In the genomic region with DNA sequence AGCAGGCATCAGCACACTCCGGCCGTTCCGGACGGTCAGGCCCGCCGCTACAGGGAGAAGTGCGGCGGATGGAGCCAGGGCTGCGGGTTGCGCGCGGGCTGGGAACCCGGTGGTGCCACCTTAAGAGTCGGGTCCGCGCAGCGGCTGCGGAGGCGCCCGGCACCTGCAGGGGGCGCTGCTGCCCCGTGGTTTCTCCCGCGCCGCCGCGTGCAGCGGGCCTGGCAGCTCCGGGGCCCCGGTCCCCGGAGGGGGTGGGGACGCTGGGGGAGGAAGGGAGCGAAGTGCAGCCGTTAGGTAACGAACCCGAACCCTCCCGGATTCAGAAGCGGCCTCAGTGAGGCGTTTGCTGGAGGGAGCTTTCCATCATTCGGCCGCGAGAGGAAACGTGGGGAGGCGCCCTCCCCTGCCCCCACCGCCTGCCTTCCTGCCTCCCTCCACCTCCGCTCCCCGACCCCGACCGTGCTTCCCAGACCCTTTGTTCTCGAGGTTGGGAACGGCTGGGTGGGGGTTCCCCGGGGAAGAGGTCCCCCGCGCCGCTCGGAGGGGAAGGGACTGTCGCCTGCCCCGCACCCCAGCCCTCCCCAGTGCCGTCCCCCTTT, we compare ENCODE assay signal across 8 cellular contexts. TPM values are rescaled to one million over a fixed set of nuclear protein-coding genes. Genes with fewer than 3 reads are reported as not detected.
DNase-seq lines count a peak whose midpoint lies in the region; ATAC-seq and TF ChIP-seq lines count a peak whose summit lies in the region.

No MANE protein-coding gene starts in this region.

- peak overlapping the region; percentile 93 for H3K4me3 Mint-ChIP-seq in neural progenitor cell

- no peaks in the 10 kb centered on the region for H3K9me3 Mint-ChIP-seq in neural progenitor cell

- H3K4me3 ChIP-seq in foreskin fibroblast (ENCODE audit: low read depth in 1 of 2, low read length in 2 of 2): peak overlapping the region; percentile 83 to 90
- H3K4me3 ChIP-seq in neural progenitor cell: peak overlapping the region; percentile 67

- peaks cover 74% of the 10 kb centered on the region for H3F3A ChIP-seq in neural progenitor cell (ENCODE audit: low read depth)

- peaks cover 47% of the 10 kb centered on the region for H3K4me1 Mint-ChIP-seq in neural progenitor cell

- H3K79me2 ChIP-seq in neural progenitor cell (ENCODE audit: low read depth): peaks cover 97% of the 10 kb centered on the region

- no peaks in the 10 kb centered on the region for H3K36me3 Mint-ChIP-seq in neural progenitor cell

- H3K36me3 ChIP-seq in neural progenitor cell: no peaks in the 10 kb centered on the region

- peak overlapping the region; percentile 86 for H3K27ac Mint-ChIP-seq in neural progenitor cell

- TF ChIP-seq CTCF in foreskin fibroblast (IDR thresholded peaks at IDR 0.05; ENCODE audit: low read depth, low read length): peak; percentile 73
- peak; percentile 98 for TF ChIP-seq CTCF in neural progenitor cell (IDR thresholded peaks at IDR 0.05)

- H3K9ac ChIP-seq in neural progenitor cell: peak overlapping the region; percentile 74

- no peaks in the 10 kb centered on the region for H3K9me3 ChIP-seq in neural progenitor cell (ENCODE audit: low read depth)

- H3K27me3 ChIP-seq in neural progenitor cell: peaks cover 9% of the 10 kb centered on the region

- ATAC-seq in GM21381 (IDR thresholded peaks at IDR 0.05; ENCODE audit: unreplicated experiment): peak; percentile 68

- peaks cover 28% of the 10 kb centered on the region for H3K4me1 ChIP-seq in neural progenitor cell

- H3K27me3 Mint-ChIP-seq in neural progenitor cell (ENCODE audit: insufficient read depth, low read depth): peaks cover 2% of the 10 kb centered on the region

- DNase-seq in DMS53 treated with DMSO at 0.1 percent for 48 hours (lab: John Stamatoyannopoulos, UW; ENCODE audit: unreplicated experiment) (peak; percentile 73), HUDEP-2 (lab: John Stamatoyannopoulos, UW; ENCODE audit: unreplicated experiment in 76 of 76) (peak in 73 of 76 experiments; percentile 3 to 85 (median 61)), RKO (ENCODE audit: low spot score) (peak; percentile 88), activated gamma-delta T cell (lab: John Stamatoyannopoulos, UW) (peak; percentile 73), foreskin fibroblast (peak; percentile 81 to 94), neural progenitor cell (ENCODE audit: low spot score) (peak; percentile 95), stromal cell of bone marrow (ENCODE audit: low read depth) (peak; percentile 34)

- H2AFZ ChIP-seq in neural progenitor cell (replicated peaks): peak overlapping the region; percentile 34

- peaks cover 6% of the 10 kb centered on the region for H4K20me1 ChIP-seq in neural progenitor cell (ENCODE audit: low read depth)

- peak overlapping the region; percentile 89 for H3K4me2 ChIP-seq in neural progenitor cell

- peak overlapping the region; percentile 98 for H3K27ac ChIP-seq in neural progenitor cell

RNA-seq across cellular contexts. Expression of a gene that starts 29.7 kb away (rescaled TPM):
- 123 and 127 TPM in 2 replicates for total RNA-seq in neural progenitor cell (ENCODE audit: low replicate concordance)

RNA-seq across cellular contexts. Expression of a gene that starts 38.2 kb away (rescaled TPM):
- total RNA-seq in neural progenitor cell (ENCODE audit: low replicate concordance): 55.7 and 61.3 TPM in 2 replicates

Comparison
In these comparisons a context has a peak if more than half of its experiments do, and no peak if none do; other contexts are left out.
1. Peak in every context shown above with its lines: DNase-seq, ATAC-seq, H3K4me3 ChIP-seq and H3K27ac ChIP-seq.
2. DNase-seq: peak in every context shown above with its lines; median percentile 95 in neural progenitor cell; 88 in RKO; 88 in foreskin fibroblast; 73 in DMS53 treated with DMSO at 0.1 percent for 48 hours; 73 in activated gamma-delta T cell; 61 in HUDEP-2; 34 in stromal cell of bone marrow.